In the genomic region with DNA sequence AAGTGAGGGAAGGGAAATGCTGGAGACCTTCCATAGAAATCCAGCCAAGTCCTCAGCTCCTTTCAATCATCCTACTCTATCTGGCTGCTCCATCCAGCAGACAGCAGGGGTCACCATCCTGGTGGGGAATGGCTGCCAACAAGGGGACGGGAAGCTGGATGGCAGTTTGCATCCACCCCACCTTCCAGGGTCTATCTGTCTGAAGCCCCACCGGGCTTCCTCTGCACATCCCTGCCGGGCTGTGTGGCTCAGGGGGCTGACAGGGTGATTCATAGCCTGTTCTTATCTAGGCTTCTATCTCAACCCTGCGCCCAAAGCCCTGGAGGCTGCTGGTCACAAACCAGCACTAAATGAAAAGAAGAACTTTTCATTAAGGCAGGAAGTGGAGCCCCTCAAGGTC, we compare ENCODE assay signal across 1 cellular context.
TF ChIP-seq lines count a peak whose summit lies in the region.

No MANE protein-coding gene starts in this region.

TF ChIP-seq in GM12878, 131 proteins besides CTCF, POLR2A, EP300 and RAD21 (continued from another document):
- TF ChIP-seq, protein P1, sequence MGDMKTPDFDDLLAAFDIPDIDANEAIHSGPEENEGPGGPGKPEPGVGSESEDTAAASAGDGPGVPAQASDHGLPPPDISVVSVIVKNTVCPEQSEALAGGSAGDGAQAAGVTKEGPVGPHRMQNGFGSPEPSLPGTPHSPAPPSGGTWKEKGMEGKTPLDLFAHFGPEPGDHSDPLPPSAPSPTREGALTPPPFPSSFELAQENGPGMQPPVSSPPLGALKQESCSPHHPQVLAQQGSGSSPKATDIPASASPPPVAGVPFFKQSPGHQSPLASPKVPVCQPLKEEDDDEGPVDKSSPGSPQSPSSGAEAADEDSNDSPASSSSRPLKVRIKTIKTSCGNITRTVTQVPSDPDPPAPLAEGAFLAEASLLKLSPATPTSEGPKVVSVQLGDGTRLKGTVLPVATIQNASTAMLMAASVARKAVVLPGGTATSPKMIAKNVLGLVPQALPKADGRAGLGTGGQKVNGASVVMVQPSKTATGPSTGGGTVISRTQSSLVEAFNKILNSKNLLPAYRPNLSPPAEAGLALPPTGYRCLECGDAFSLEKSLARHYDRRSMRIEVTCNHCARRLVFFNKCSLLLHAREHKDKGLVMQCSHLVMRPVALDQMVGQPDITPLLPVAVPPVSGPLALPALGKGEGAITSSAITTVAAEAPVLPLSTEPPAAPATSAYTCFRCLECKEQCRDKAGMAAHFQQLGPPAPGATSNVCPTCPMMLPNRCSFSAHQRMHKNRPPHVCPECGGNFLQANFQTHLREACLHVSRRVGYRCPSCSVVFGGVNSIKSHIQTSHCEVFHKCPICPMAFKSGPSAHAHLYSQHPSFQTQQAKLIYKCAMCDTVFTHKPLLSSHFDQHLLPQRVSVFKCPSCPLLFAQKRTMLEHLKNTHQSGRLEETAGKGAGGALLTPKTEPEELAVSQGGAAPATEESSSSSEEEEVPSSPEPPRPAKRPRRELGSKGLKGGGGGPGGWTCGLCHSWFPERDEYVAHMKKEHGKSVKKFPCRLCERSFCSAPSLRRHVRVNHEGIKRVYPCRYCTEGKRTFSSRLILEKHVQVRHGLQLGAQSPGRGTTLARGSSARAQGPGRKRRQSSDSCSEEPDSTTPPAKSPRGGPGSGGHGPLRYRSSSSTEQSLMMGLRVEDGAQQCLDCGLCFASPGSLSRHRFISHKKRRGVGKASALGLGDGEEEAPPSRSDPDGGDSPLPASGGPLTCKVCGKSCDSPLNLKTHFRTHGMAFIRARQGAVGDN (IDR thresholded peaks at IDR 0.05), result no peak
- TF ChIP-seq, protein P2, sequence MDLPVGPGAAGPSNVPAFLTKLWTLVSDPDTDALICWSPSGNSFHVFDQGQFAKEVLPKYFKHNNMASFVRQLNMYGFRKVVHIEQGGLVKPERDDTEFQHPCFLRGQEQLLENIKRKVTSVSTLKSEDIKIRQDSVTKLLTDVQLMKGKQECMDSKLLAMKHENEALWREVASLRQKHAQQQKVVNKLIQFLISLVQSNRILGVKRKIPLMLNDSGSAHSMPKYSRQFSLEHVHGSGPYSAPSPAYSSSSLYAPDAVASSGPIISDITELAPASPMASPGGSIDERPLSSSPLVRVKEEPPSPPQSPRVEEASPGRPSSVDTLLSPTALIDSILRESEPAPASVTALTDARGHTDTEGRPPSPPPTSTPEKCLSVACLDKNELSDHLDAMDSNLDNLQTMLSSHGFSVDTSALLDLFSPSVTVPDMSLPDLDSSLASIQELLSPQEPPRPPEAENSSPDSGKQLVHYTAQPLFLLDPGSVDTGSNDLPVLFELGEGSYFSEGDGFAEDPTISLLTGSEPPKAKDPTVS (IDR thresholded peaks at IDR 0.05; ENCODE audit: low read depth, low read length), result no peak
- TF ChIP-seq BHLHE40 (IDR thresholded peaks at IDR 0.05; ENCODE audit: borderline replicate concordance in 1 of 2, low read depth in 2 of 2, low read length in 1 of 2), result no peak
- TF ChIP-seq MEF2A (IDR thresholded peaks at IDR 0.05; ENCODE audit: insufficient read depth, low read depth, low read length), result no peak
- TF ChIP-seq SMARCA5 (IDR thresholded peaks at IDR 0.05), result no peak
- TF ChIP-seq ZZZ3 (IDR thresholded peaks at IDR 0.05; ENCODE audit: control insufficient read depth, insufficient read length, low read depth), result no peak
- no peak for TF ChIP-seq NR2F1 (conservative IDR thresholded peaks at IDR 0.05)
- no peak for TF ChIP-seq FOS (IDR thresholded peaks at IDR 0.05; ENCODE audit: borderline replicate concordance, extremely low read depth, insufficient read length)
